8 cellular contexts compared by ENCODE assay signal in the genomic region with DNA sequence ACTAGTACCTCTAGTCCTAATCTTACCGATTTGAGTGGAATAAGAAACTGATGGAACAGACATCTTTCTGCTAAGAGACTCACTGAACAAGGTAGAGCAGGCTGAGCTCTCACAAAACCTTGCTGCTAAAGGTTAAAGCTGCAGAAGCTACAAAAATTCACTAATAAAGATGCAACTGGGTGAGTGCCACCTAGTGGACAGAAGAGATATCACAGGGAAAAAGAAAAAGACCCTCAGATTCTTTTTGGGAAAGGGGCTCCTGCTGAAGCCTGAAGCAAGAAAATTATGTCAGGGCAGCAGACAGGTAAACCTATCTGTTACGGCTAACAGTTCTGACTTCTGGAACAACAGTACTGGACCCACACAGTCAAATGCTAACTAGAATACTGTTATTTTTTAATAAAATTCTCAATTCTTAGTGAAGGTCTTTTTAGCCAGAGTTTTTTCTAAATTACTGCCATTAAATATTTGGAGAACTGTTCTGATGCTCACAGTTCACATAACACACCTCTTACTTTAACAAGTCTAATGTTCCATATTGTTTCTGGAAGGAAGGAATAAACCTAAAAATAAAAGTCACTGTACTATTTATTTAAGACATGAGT. TPM values are rescaled to one million over a fixed set of nuclear protein-coding genes. Genes with fewer than 3 reads are reported as not detected.
DNase-seq lines count a peak whose midpoint lies in the region; ATAC-seq and TF ChIP-seq lines count a peak whose summit lies in the region.

No MANE protein-coding gene starts in this region.

- H3K9me3 ChIP-seq in transverse colon: no peaks in the 10 kb centered on the region
- no peaks in the 10 kb centered on the region for H3K9me3 ChIP-seq in effector memory CD4-positive, alpha-beta T cell (ENCODE audit: control insufficient read depth, low read length)

- TF ChIP-seq POLR2A in transverse colon (IDR thresholded peaks at IDR 0.05): no peak

- H3K9me3 Mint-ChIP-seq in glutamatergic neuron (ENCODE audit: unreplicated experiment): peaks cover 5% of the 10 kb centered on the region

- peaks cover 3% of the 10 kb centered on the region for H3K4me1 Mint-ChIP-seq in glutamatergic neuron (ENCODE audit: low read depth, unreplicated experiment)

- intact Hi-C loops in transverse colon (cut with DNase I; ENCODE audit: low total_unique reads): loop anchor here (10.0 kb wide), 2 partner anchors 153 to 243 kb away; partner anchors contain the start of genes PCDHGA10, PCDHGB7 and TAF7

- no peaks in the 10 kb centered on the region for H3K27me3 Mint-ChIP-seq in glutamatergic neuron (ENCODE audit: unreplicated experiment)

- DNase-seq in GM06990 (ENCODE audit: extremely low read depth, insufficient read length) (no peak), SK-N-DZ (ENCODE audit: low spot score) (peak; percentile 40), glutamatergic neuron (no peak), transverse colon (no peak), NCI-H226 (no peak)
- DNase-seq in effector memory CD4-positive, alpha-beta T cell: no peak

- peaks cover 0 to 6% (median 2%) of the 10 kb centered on the region in 4 donors for H3K4me1 ChIP-seq in transverse colon
- H3K4me1 ChIP-seq in effector memory CD4-positive, alpha-beta T cell (ENCODE audit: control insufficient read depth, insufficient read depth, low read length, poor library complexity, severe bottlenecking): no peaks in the 10 kb centered on the region

- peaks cover 8% of the 10 kb centered on the region for H3K36me3 Mint-ChIP-seq in glutamatergic neuron (ENCODE audit: unreplicated experiment)

- H3K27ac ChIP-seq in 22Rv1 (no peak overlapping the region), transverse colon (no peak overlapping the region)
- H3K27ac ChIP-seq in effector memory CD4-positive, alpha-beta T cell (ENCODE audit: insufficient read depth, low read length, poor library complexity, severe bottlenecking): no peak overlapping the region

- in situ Hi-C loops in transverse colon (cut with MboI; ENCODE audit: low pct_ligation_motif_present in 1 of 4, low pct_unique_long_range_greater_than_20kb in 1 of 4, low sequenced_read_pairs in 3 of 4): loop anchor here (10.0 to 25.0 kb wide), 5 partner anchors 163 to 480 kb away; partner anchors contain the start of genes PCDHB12 (in 4 of the 4), PCDHB13 (in 4 of the 4), PCDHB14 (in 4 of the 4) and PCDHB2 (in 1 of the 4)

- H3K36me3 ChIP-seq in GM06990 (ENCODE audit: control insufficient read depth, insufficient read depth, low read length) (peaks cover 5% of the 10 kb centered on the region), transverse colon (peaks cover 0 to 26% (median 10%) of the 10 kb centered on the region in 4 donors)
- peaks cover 67% of the 10 kb centered on the region for H3K36me3 ChIP-seq in effector memory CD4-positive, alpha-beta T cell (ENCODE audit: control insufficient read depth, insufficient read depth, low read length)

- TF ChIP-seq CTCF in 22Rv1 (IDR thresholded peaks at IDR 0.05) (peak; percentile 97), GM06990 (IDR thresholded peaks at IDR 0.05; ENCODE audit: insufficient read depth, low read length, poor library complexity, severe bottlenecking) (peak; percentile 79), glutamatergic neuron (IDR thresholded peaks at IDR 0.05; ENCODE audit: partially characterized antibody, unreplicated experiment) (peak; percentile 99), transverse colon (IDR thresholded peaks at IDR 0.05) (peak; percentile 69 to 95 (median 85))

- 39 to 67% methylated on average over 1 to 2 of the region's 2 CpGs for WGBS in transverse colon (ENCODE audit: low coverage in 1 of 2), 2 donors

- no peaks in the 10 kb centered on the region for H3K27me3 ChIP-seq in GM06990 (replicated peaks; ENCODE audit: control insufficient read depth, insufficient read depth, low read length)
- no peaks in the 10 kb centered on the region for H3K27me3 ChIP-seq in transverse colon
- no peaks in the 10 kb centered on the region for H3K27me3 ChIP-seq in effector memory CD4-positive, alpha-beta T cell (replicated peaks; ENCODE audit: control insufficient read depth, insufficient read depth, low read length, poor library complexity, severe bottlenecking)

- no peak for TF ChIP-seq EP300 in transverse colon (IDR thresholded peaks at IDR 0.05; ENCODE audit: low read depth)

- no peak overlapping the region for H3K4me3 Mint-ChIP-seq in glutamatergic neuron (ENCODE audit: unreplicated experiment)

- no peak overlapping the region for H3K4me3 ChIP-seq in GM06990 (replicated peaks; ENCODE audit: low read depth, low read length)
- no peak overlapping the region for H3K4me3 ChIP-seq in transverse colon
- H3K4me3 ChIP-seq in effector memory CD4-positive, alpha-beta T cell (ENCODE audit: insufficient read depth, low read depth, low read length, poor library complexity, severe bottlenecking): no peak overlapping the region

- H3K27ac Mint-ChIP-seq in glutamatergic neuron (ENCODE audit: unreplicated experiment): no peak overlapping the region

- ATAC-seq in GM21717 (IDR thresholded peaks at IDR 0.05; ENCODE audit: unreplicated experiment): no peak

RNA-seq across cellular contexts. Expression of gene DIAPH1, which starts 51.2 kb away (rescaled TPM):
- polyA plus RNA-seq in SK-N-DZ (2014; cell fraction: cytosol; rRNA removed): 27.8 and 31.2 TPM in 2 replicates
- polyA plus RNA-seq in SK-N-DZ (2014; cell fraction: nucleus; rRNA removed): 42.2 and 46.4 TPM in 2 replicates
- total RNA-seq in glutamatergic neuron (ENCODE audit: unreplicated experiment) (51.6 TPM), transverse colon (100 to 1,000 TPM in 1 of 4 donors, 10 to 100 TPM in 3; 55.4 to 150 (median 91.4) TPM)
